ENCODE assay signal across 8 cellular contexts in the genomic region with DNA sequence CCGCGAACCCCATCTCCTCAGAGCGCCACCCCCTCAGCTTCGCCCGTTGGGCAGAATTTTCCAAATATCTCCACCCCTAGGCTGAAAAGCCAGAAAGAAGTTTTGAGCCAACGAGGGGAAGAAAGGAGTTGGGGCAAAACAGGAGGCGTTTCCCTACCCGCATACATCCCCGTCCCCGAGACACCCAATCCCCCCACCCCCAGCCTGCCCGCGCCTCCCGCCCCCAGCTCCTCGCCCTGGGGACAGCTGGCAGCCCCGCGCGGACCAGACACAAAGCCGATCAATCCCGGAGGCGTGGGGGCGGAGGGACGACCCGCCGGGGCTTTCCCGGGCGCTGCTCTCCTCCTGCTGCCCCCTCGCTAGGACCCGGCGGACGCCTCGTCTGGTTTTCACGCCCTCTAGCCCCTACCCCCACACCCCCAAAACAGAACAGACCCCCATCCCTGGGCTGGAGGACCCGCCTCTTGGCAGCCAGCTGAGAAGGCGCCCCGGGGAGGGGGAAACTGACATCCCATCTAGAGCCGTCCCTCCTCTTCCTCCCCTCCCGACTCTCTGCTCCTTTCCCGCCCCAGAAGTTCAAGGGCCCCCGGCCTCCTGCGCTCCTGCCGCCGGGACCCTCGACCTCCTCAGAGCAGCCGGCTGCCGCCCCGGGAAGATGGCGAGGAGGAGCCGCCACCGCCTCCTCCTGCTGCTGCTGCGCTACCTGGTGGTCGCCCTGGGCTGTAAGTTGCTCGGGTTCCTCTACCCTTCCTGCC. TPM values are rescaled to one million over a fixed set of nuclear protein-coding genes. Genes with fewer than 3 reads are reported as not detected.
A peak's percentile ranks its signal among the peaks of the same experiment; 100 is the strongest.
DNase-seq lines count a peak whose midpoint lies in the region; ATAC-seq and TF ChIP-seq lines count a peak whose summit lies in the region.

A gene with protein sequence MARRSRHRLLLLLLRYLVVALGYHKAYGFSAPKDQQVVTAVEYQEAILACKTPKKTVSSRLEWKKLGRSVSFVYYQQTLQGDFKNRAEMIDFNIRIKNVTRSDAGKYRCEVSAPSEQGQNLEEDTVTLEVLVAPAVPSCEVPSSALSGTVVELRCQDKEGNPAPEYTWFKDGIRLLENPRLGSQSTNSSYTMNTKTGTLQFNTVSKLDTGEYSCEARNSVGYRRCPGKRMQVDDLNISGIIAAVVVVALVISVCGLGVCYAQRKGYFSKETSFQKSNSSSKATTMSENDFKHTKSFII (plus strand): TSS at position 92 of the 755 bp plus-strand sequence. CDS start 564 bp downstream, at position 656.

- peak; percentile 65 for ATAC-seq in HG02870 (IDR thresholded peaks at IDR 0.05; ENCODE audit: unreplicated experiment)
- peak; percentile 83 for ATAC-seq in omental fat pad (ENCODE audit: low FRiP score)

- no peak for TF ChIP-seq CTCF in omental fat pad (IDR thresholded peaks at IDR 0.05)

- DNase-seq in NCI-H345 (lab: John Stamatoyannopoulos, UW) (peak; percentile 31), NCI-H345 treated with DMSO at 0.1 percent for 48 hours (lab: John Stamatoyannopoulos, UW; ENCODE audit: unreplicated experiment) (no peak), NCI-H82 treated with DMSO at 0.1 percent for 48 hours (lab: John Stamatoyannopoulos, UW; ENCODE audit: unreplicated experiment) (peak; percentile 43), glomerular visceral epithelial cell (ENCODE audit: extremely low spot score) (peak; percentile 53), omental fat pad (ENCODE audit: low spot score) (no peak), superior temporal gyrus (ENCODE audit: extremely low spot score) (no peak)
- DNase-seq in activated naive CD4-positive, alpha-beta T cell (lab: John Stamatoyannopoulos, UW): peak in 3 of 4 experiments; percentile 2 to 23 (median 10)

RNA-seq across cellular contexts. Expression of the gene that starts here (rescaled TPM):
- total RNA-seq in omental fat pad: 10 to 100 TPM in 2 of 4 donors, 1 to 10 TPM in 2; 4.9 to 43.3 (median 11.6) TPM

Comparison
In these comparisons a context has a peak if more than half of its experiments do, and no peak if none do; other contexts are left out.
1. DNase-seq: peak in NCI-H345 (single experiment), NCI-H82 treated with DMSO at 0.1 percent for 48 hours (single experiment), activated naive CD4-positive, alpha-beta T cell (3 of 4) and glomerular visceral epithelial cell (single experiment); none in NCI-H345 treated with DMSO at 0.1 percent for 48 hours (single experiment), omental fat pad (single experiment) and superior temporal gyrus (single experiment).